14 cellular contexts compared by ENCODE assay signal in the genomic region with DNA sequence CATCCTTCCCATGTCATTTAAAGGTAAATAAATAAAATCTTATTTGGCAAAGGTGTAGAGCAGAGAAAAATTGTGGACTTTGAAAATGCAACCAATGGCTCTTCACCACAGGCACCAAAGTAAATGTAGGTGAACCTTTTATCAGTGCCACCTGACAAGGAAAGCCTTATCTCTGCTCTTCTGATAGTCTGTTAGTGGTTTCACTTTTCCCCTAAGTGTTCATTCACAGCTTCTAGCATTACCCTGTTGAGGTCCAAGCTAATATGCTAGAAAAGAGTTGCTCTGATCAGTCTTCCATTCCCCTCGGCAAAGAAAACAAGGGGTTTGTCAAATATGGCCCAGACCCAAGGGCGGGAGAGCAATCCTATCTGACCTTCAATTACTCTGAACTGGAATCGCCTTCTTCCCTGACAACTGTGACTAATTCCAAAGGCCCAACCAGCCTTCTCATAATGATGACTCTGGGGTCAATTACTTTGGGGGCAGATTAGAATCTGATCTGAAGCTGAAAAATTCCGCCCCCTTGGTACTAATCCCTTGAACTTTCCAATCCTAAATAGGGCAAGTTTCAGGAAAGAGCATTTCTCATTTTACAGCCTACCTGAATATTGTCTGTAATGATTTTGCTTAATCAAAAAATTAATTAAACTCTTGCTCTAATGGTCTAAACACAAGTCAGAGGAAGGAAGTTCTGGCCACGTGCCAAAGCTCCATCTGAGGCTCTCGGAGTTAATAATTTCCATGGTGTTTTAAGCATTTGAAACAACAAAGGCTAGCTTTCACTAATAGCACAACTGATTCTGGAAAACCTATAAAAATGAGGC. TPM values are rescaled to one million over a fixed set of nuclear protein-coding genes. Genes with fewer than 3 reads are reported as not detected.
DNase-seq lines count a peak whose midpoint lies in the region; ATAC-seq and TF ChIP-seq lines count a peak whose summit lies in the region.
"Had no signal": no experiment of that assay in that cellular context is flagged by ENCODE, and none has a peak within 500 bp of the region (broad histone marks: within the 10 kb centered on the region; RNA-seq: fewer than 3 reads in every experiment).

No MANE protein-coding gene starts in this region.

- no peaks in the 10 kb centered on the region for H3K79me2 ChIP-seq in MM.1S (ENCODE audit: low read length)

- DNase-seq in natural killer cell = no peak
- no peak for DNase-seq in natural killer cell treated with Interleukin-12 subunit alpha and Interleukin-12 subunit beta and Interleukin-15 and Interleukin-18, amount 100 ng/mL, for 72 hours (ENCODE audit: low spot score)
- DNase-seq in epithelial cell of proximal tubule (ENCODE audit: low read depth) = peak; percentile 59
- DNase-seq in mesenchymal stem cell = no peak
- DNase-seq in KG1 (lab: John Stamatoyannopoulos, UW) = no peak
- DNase-seq in HuH-7.5 (ENCODE audit: low spot score) = no peak
- DNase-seq in MM.1S = no peak
- no peak for DNase-seq in stimulated activated naive CD4-positive, alpha-beta T cell (lab: John Stamatoyannopoulos, UW)
- DNase-seq: activated CD4-positive, alpha-beta memory T cell treated with anti-CD3 and anti-CD28 coated beads, Interleukin-2, amount 10 ng/mL, durations not matched to agents 7 days and 5 days; AML-193; NCI-H1436; T-cell had no signal

- H2AFZ ChIP-seq in mesenchymal stem cell (ENCODE audit: low read depth, low read length) (no peak overlapping the region), MM.1S (ENCODE audit: low read length) (no peak overlapping the region)

- H3K27ac Mint-ChIP-seq in natural killer cell = peak overlapping the region; percentile 12 to 58
- H3K27ac Mint-ChIP-seq in natural killer cell treated with Interleukin-12 subunit alpha and Interleukin-12 subunit beta and Interleukin-15 and Interleukin-18, amount 100 ng/mL, for 72 hours = no peak overlapping the region
- H3K27ac Mint-ChIP-seq: activated CD4-positive, alpha-beta memory T cell treated with anti-CD3 and anti-CD28 coated beads, Interleukin-2, amount 10 ng/mL, durations not matched to agents 7 days and 5 days; activated naive CD4-positive, alpha-beta T cell treated with anti-CD3 and anti-CD28 coated beads, Interleukin-2, amount 50 U/mL, for 72 hours; dendritic cell treated with granulocyte-macrophage colony-stimulating factor and Interleukin-4, amounts not matched to agents 40 ng/mL and 50 ng/mL, for 4 days had no signal

- peak overlapping the region; percentile 7 for H3K4me3 ChIP-seq in epithelial cell of proximal tubule (ENCODE audit: low read depth, low read length)
- H3K4me3 ChIP-seq in mesenchymal stem cell (ENCODE audit: insufficient read depth in 1 of 2, low read depth in 1 of 2, low read length in 2 of 2) = no peak overlapping the region
- no peak overlapping the region for H3K4me3 ChIP-seq in MM.1S (ENCODE audit: low read length)

- H3K9me3 ChIP-seq in mesenchymal stem cell (ENCODE audit: control insufficient read depth, low read length) = no peaks in the 10 kb centered on the region
- H3K9me3 ChIP-seq in MM.1S (replicated peaks; ENCODE audit: insufficient read depth, low read length) = no peaks in the 10 kb centered on the region

- no peak overlapping the region for H2BK12ac ChIP-seq in mesenchymal stem cell (ENCODE audit: low read length in 2 of 2)

- H3K36me3 ChIP-seq in mesenchymal stem cell (ENCODE audit: control insufficient read depth in 1 of 2, insufficient read depth in 2 of 2, low read depth in 1 of 2, low read length in 2 of 2) (no peaks in the 10 kb centered on the region), MM.1S (replicated peaks; ENCODE audit: insufficient read depth, low read length) (no peaks in the 10 kb centered on the region)

- no peak overlapping the region for H3K14ac ChIP-seq in mesenchymal stem cell (ENCODE audit: low read length in 2 of 2)

- H3K36me3 Mint-ChIP-seq in natural killer cell = no peaks in the 10 kb centered on the region
- H3K36me3 Mint-ChIP-seq in natural killer cell treated with Interleukin-12 subunit alpha and Interleukin-12 subunit beta and Interleukin-15 and Interleukin-18, amount 100 ng/mL, for 72 hours = no peaks in the 10 kb centered on the region
- H3K36me3 Mint-ChIP-seq: activated naive CD4-positive, alpha-beta T cell treated with anti-CD3 and anti-CD28 coated beads, Interleukin-2, amount 50 U/mL, for 72 hours had no signal

- H3K4me1 Mint-ChIP-seq in natural killer cell = peaks cover 18 to 23% of the 10 kb centered on the region in 2 donors
- peaks cover 12 to 18% of the 10 kb centered on the region in 2 donors for H3K4me1 Mint-ChIP-seq in natural killer cell treated with Interleukin-12 subunit alpha and Interleukin-12 subunit beta and Interleukin-15 and Interleukin-18, amount 100 ng/mL, for 72 hours (ENCODE audit: low read depth in 2 of 2)

- WGBS in mesenchymal stem cell = 85% methylated on average over 5 of the region's 6 CpGs

- H3K4ac ChIP-seq in mesenchymal stem cell (ENCODE audit: low read depth in 1 of 2, low read length in 2 of 2) = no peak overlapping the region

- H3K4me3 Mint-ChIP-seq in natural killer cell = no peak overlapping the region
- no peak overlapping the region for H3K4me3 Mint-ChIP-seq in natural killer cell treated with Interleukin-12 subunit alpha and Interleukin-12 subunit beta and Interleukin-15 and Interleukin-18, amount 100 ng/mL, for 72 hours
- H3K4me3 Mint-ChIP-seq: activated CD4-positive, alpha-beta memory T cell treated with anti-CD3 and anti-CD28 coated beads, Interleukin-2, amount 10 ng/mL, durations not matched to agents 7 days and 5 days; dendritic cell treated with granulocyte-macrophage colony-stimulating factor and Interleukin-4, amounts not matched to agents 40 ng/mL and 50 ng/mL, for 4 days; T-cell had no signal

- no peaks in the 10 kb centered on the region for H3K9me2 ChIP-seq in MM.1S (replicated peaks; ENCODE audit: insufficient read depth, low read length)

- no peak overlapping the region for H2BK5ac ChIP-seq in mesenchymal stem cell (ENCODE audit: low read depth, low read length, poor library complexity, severe bottlenecking)

- H3K9me3 Mint-ChIP-seq in natural killer cell = no peaks in the 10 kb centered on the region
- no peaks in the 10 kb centered on the region for H3K9me3 Mint-ChIP-seq in natural killer cell treated with Interleukin-12 subunit alpha and Interleukin-12 subunit beta and Interleukin-15 and Interleukin-18, amount 100 ng/mL, for 72 hours
- H3K9me3 Mint-ChIP-seq: activated CD4-positive, alpha-beta memory T cell treated with anti-CD3 and anti-CD28 coated beads, Interleukin-2, amount 10 ng/mL, durations not matched to agents 7 days and 5 days; activated naive CD4-positive, alpha-beta T cell treated with anti-CD3 and anti-CD28 coated beads, Interleukin-2, amount 50 U/mL, for 72 hours; dendritic cell treated with granulocyte-macrophage colony-stimulating factor and Interleukin-4, amounts not matched to agents 40 ng/mL and 50 ng/mL, for 4 days; T-cell had no signal

- intact Hi-C loops in natural killer cell (cut with micrococcal nuclease) = loop anchor here (10.0 kb wide), 1 partner anchor 629 kb away; no protein-coding TSS in a partner anchor

- TF ChIP-seq CTCF in natural killer cell (IDR thresholded peaks at IDR 0.05) (no peak), epithelial cell of proximal tubule (conservative IDR thresholded peaks at IDR 0.05; ENCODE audit: low read depth, low read length) (no peak), MM.1S (IDR thresholded peaks at IDR 0.05; ENCODE audit: low read length) (no peak)

- H2BK15ac ChIP-seq in mesenchymal stem cell (ENCODE audit: low read depth, poor library complexity, severe bottlenecking) = no peak overlapping the region

- H2AK5ac ChIP-seq in mesenchymal stem cell (ENCODE audit: low read length, severe bottlenecking) = no peak overlapping the region

- H3K23ac ChIP-seq in mesenchymal stem cell (ENCODE audit: low read length in 2 of 2) = no peak overlapping the region

- ATAC-seq in natural killer cell = no peak
- ATAC-seq in natural killer cell treated with Interleukin-12 subunit alpha and Interleukin-12 subunit beta and Interleukin-15 and Interleukin-18, amount 100 ng/mL, for 72 hours = no peak
- ATAC-seq: activated naive CD4-positive, alpha-beta T cell treated with anti-CD3 and anti-CD28 coated beads, Interleukin-2, amount 50 U/mL, for 72 hours; T-cell had no signal

- no peak overlapping the region for H2BK120ac ChIP-seq in mesenchymal stem cell (ENCODE audit: low read depth, low read length)

- H3K27me3 ChIP-seq in mesenchymal stem cell (ENCODE audit: control insufficient read depth in 1 of 2, insufficient read depth in 1 of 2, low read length in 2 of 2) (no peaks in the 10 kb centered on the region), MM.1S (replicated peaks; ENCODE audit: insufficient read depth, low read length) (no peaks in the 10 kb centered on the region)

- no peak overlapping the region for H4K91ac ChIP-seq in mesenchymal stem cell (ENCODE audit: low read length)

- no peak overlapping the region for H4K8ac ChIP-seq in mesenchymal stem cell (ENCODE audit: low read length)

- H3F3A ChIP-seq in MM.1S (ENCODE audit: insufficient read depth, low read length) = 0 out of 2 replicates have a peak, but pooled peaks cover 3% of the 10 kb centered on the region

- H4K20me1 ChIP-seq in MM.1S (ENCODE audit: insufficient read depth, low read length) = no peaks in the 10 kb centered on the region

- H3K27ac ChIP-seq in mesenchymal stem cell (ENCODE audit: low read length, poor library complexity, severe bottlenecking) (peak overlapping the region; percentile 52), MM.1S (ENCODE audit: low read length) (no peak overlapping the region)

- H3K18ac ChIP-seq in mesenchymal stem cell (ENCODE audit: low read depth in 1 of 2, low read length in 2 of 2) = no peak overlapping the region

- H3K9ac ChIP-seq in mesenchymal stem cell (ENCODE audit: low read length) = no peak overlapping the region
- H3K9ac ChIP-seq in MM.1S (ENCODE audit: low read length) = no peak overlapping the region

- H3K4me2 ChIP-seq in mesenchymal stem cell (ENCODE audit: low read length, poor library complexity, severe bottlenecking) = no peak overlapping the region
- no peak overlapping the region for H3K4me2 ChIP-seq in MM.1S (ENCODE audit: low read depth, low read length)

- no peaks in the 10 kb centered on the region for H3K27me3 Mint-ChIP-seq in natural killer cell (ENCODE audit: low read depth in 2 of 2)
- no peaks in the 10 kb centered on the region for H3K27me3 Mint-ChIP-seq in natural killer cell treated with Interleukin-12 subunit alpha and Interleukin-12 subunit beta and Interleukin-15 and Interleukin-18, amount 100 ng/mL, for 72 hours
- H3K27me3 Mint-ChIP-seq: activated CD4-positive, alpha-beta memory T cell treated with anti-CD3 and anti-CD28 coated beads, Interleukin-2, amount 10 ng/mL, durations not matched to agents 7 days and 5 days; dendritic cell treated with granulocyte-macrophage colony-stimulating factor and Interleukin-4, amounts not matched to agents 40 ng/mL and 50 ng/mL, for 4 days; T-cell had no signal

- H3K4me1 ChIP-seq in mesenchymal stem cell (ENCODE audit: control insufficient read depth, insufficient read depth, low read depth, low read length) (peaks cover 5% of the 10 kb centered on the region), MM.1S (ENCODE audit: low read length) (no peaks in the 10 kb centered on the region)

- no peaks in the 10 kb centered on the region for H3K79me1 ChIP-seq in mesenchymal stem cell (replicated peaks; ENCODE audit: low read length, poor library complexity, severe bottlenecking)

RNA-seq across cellular contexts. Expression of a gene that starts 52.4 kb away (rescaled TPM):
- total RNA-seq in natural killer cell (1 to 10 TPM; 4.8 to 9.3 (median 6.4) TPM), epithelial cell of proximal tubule (18.4 and 19.5 TPM in 2 replicates)
- 10 to 100 TPM; 12.3 to 17.2 TPM for total RNA-seq in natural killer cell treated with Interleukin-12 subunit alpha and Interleukin-12 subunit beta and Interleukin-15 and Interleukin-18, amount 100 ng/mL, for 72 hours
- polyA plus RNA-seq in mesenchymal stem cell (2013, experiment 1 of 2) = 7.5 TPM
- polyA plus RNA-seq in mesenchymal stem cell (2013, experiment 2 of 2) = 8.5 TPM

Comparison
In these comparisons a context has a peak if more than half of its experiments do, and no peak if none do; other contexts are left out.
1. H3K27ac Mint-ChIP-seq: peak in natural killer cell (2 of 2); none in natural killer cell treated with Interleukin-12 subunit alpha and Interleukin-12 subunit beta and Interleukin-15 and Interleukin-18, amount 100 ng/mL, for 72 hours (0 of 2).